Comparison of ENCODE assay signal across 8 cellular contexts in genomic region chr6:167047554-167047953, GRCh38. TPM values are rescaled to one million over a fixed set of nuclear protein-coding genes. Genes with fewer than 3 reads are reported as not detected.
DNase-seq lines count a peak whose midpoint lies in the region; ATAC-seq and TF ChIP-seq lines count a peak whose summit lies in the region.

No MANE protein-coding gene starts in this region.

- no peaks in the 10 kb centered on the region for H3K9me3 Mint-ChIP-seq in activated T-cell treated with anti-CD3 and anti-CD28 coated beads, Interleukin-2, amount 50 U/mL, for 72 hours
- no peaks in the 10 kb centered on the region for H3K9me3 Mint-ChIP-seq in progenitor cell of endocrine pancreas (ENCODE audit: low read depth)

- 78 to 97% methylated on average over 9 to 10 of the region's 10 CpGs for WGBS in gastroesophageal sphincter (ENCODE audit: low coverage in 1 of 2), 2 donors

- DNase-seq in GDM1 (lab: John Stamatoyannopoulos, UW) (peak; percentile 34), progenitor cell of endocrine pancreas (ENCODE audit: low spot score, unreplicated experiment) (no peak), NCI-H1436 (lab: John Stamatoyannopoulos, UW) (no peak)
- DNase-seq in activated T-cell treated with anti-CD3 and anti-CD28 coated beads, Interleukin-2, amount 50 U/mL, for 72 hours, result peak; percentile 62 to 70
- DNase-seq in stimulated activated CD4-positive, alpha-beta T cell treated with anti-CD3 and anti-CD28 coated beads, Interleukin-4, amount 100 ng/mL, for 24 hours, result peak; percentile 65

- peak overlapping the region; percentile 62 to 84 for H3K4me3 Mint-ChIP-seq in activated T-cell treated with anti-CD3 and anti-CD28 coated beads, Interleukin-2, amount 50 U/mL, for 72 hours
- H3K4me3 Mint-ChIP-seq in progenitor cell of endocrine pancreas (ENCODE audit: low read depth), result no peak overlapping the region

- H3K4me1 Mint-ChIP-seq in activated T-cell treated with anti-CD3 and anti-CD28 coated beads, Interleukin-2, amount 50 U/mL, for 72 hours (ENCODE audit: low read depth), result peaks cover 35% of the 10 kb centered on the region
- H3K4me1 Mint-ChIP-seq in progenitor cell of endocrine pancreas (ENCODE audit: low read depth), result peaks cover 2% of the 10 kb centered on the region

- no peak overlapping the region for H3K4me3 ChIP-seq in gastroesophageal sphincter

- peak overlapping the region; percentile 89 for H3K27ac Mint-ChIP-seq in activated T-cell treated with anti-CD3 and anti-CD28 coated beads, Interleukin-2, amount 50 U/mL, for 72 hours
- no peak overlapping the region for H3K27ac Mint-ChIP-seq in progenitor cell of endocrine pancreas

- H3K36me3 ChIP-seq in gastroesophageal sphincter, result peaks cover 0 to 11% of the 10 kb centered on the region in 2 donors

- peak; percentile 86 for ATAC-seq in GM21390 (IDR thresholded peaks at IDR 0.05; ENCODE audit: unreplicated experiment)
- ATAC-seq in HG03571 (IDR thresholded peaks at IDR 0.05; ENCODE audit: unreplicated experiment), result peak; percentile 86
- ATAC-seq in activated T-cell treated with anti-CD3 and anti-CD28 coated beads, Interleukin-2, amount 50 U/mL, for 72 hours (replicated peaks in 1 of 2), result peak; percentile 91
- ATAC-seq in gastroesophageal sphincter, result no peak

- H3K27me3 Mint-ChIP-seq in activated T-cell treated with anti-CD3 and anti-CD28 coated beads, Interleukin-2, amount 50 U/mL, for 72 hours (ENCODE audit: low read depth), result no peaks in the 10 kb centered on the region
- no peaks in the 10 kb centered on the region for H3K27me3 Mint-ChIP-seq in progenitor cell of endocrine pancreas

- no peaks in the 10 kb centered on the region for H3K27me3 ChIP-seq in gastroesophageal sphincter

- no peak for TF ChIP-seq EP300 in gastroesophageal sphincter (IDR thresholded peaks at IDR 0.05)

- no peak for TF ChIP-seq POLR2A in gastroesophageal sphincter (IDR thresholded peaks at IDR 0.05)

- no peaks in the 10 kb centered on the region for H3K9me3 ChIP-seq in gastroesophageal sphincter

- TF ChIP-seq CTCF in progenitor cell of endocrine pancreas (IDR thresholded peaks at IDR 0.05; ENCODE audit: unreplicated experiment) (no peak), gastroesophageal sphincter (IDR thresholded peaks at IDR 0.05) (no peak)

- no peaks in the 10 kb centered on the region for H3K36me3 Mint-ChIP-seq in activated T-cell treated with anti-CD3 and anti-CD28 coated beads, Interleukin-2, amount 50 U/mL, for 72 hours (ENCODE audit: insufficient read depth in 2 of 2)
- H3K36me3 Mint-ChIP-seq in progenitor cell of endocrine pancreas (ENCODE audit: insufficient read depth), result peaks cover 4% of the 10 kb centered on the region

- H3K27ac ChIP-seq in gastroesophageal sphincter, result no peak overlapping the region

- H3K4me1 ChIP-seq in gastroesophageal sphincter, result no peaks in the 10 kb centered on the region

RNA-seq across cellular contexts. Expression of gene CEP43, which starts 48.4 kb away (rescaled TPM):
- 10 to 100 TPM; 17.9 to 20.7 TPM for total RNA-seq in activated T-cell treated with anti-CD3 and anti-CD28 coated beads, Interleukin-2, amount 50 U/mL, for 72 hours
- total RNA-seq in progenitor cell of endocrine pancreas, result 39.0 and 47.1 TPM in 2 replicates
- 10 to 100 TPM; 10.9 to 17.9 (median 11.7) TPM for total RNA-seq in gastroesophageal sphincter

Comparison
In these comparisons a context has a peak if more than half of its experiments do, and no peak if none do; other contexts are left out.
1. DNase-seq: peak in GDM1 (single experiment), activated T-cell treated with anti-CD3 and anti-CD28 coated beads, Interleukin-2, amount 50 U/mL, for 72 hours (2 of 2) and stimulated activated CD4-positive, alpha-beta T cell treated with anti-CD3 and anti-CD28 coated beads, Interleukin-4, amount 100 ng/mL, for 24 hours (single experiment); none in progenitor cell of endocrine pancreas (single experiment) and NCI-H1436 (single experiment).